1 cellular context compared by ENCODE assay signal in the genomic region with DNA sequence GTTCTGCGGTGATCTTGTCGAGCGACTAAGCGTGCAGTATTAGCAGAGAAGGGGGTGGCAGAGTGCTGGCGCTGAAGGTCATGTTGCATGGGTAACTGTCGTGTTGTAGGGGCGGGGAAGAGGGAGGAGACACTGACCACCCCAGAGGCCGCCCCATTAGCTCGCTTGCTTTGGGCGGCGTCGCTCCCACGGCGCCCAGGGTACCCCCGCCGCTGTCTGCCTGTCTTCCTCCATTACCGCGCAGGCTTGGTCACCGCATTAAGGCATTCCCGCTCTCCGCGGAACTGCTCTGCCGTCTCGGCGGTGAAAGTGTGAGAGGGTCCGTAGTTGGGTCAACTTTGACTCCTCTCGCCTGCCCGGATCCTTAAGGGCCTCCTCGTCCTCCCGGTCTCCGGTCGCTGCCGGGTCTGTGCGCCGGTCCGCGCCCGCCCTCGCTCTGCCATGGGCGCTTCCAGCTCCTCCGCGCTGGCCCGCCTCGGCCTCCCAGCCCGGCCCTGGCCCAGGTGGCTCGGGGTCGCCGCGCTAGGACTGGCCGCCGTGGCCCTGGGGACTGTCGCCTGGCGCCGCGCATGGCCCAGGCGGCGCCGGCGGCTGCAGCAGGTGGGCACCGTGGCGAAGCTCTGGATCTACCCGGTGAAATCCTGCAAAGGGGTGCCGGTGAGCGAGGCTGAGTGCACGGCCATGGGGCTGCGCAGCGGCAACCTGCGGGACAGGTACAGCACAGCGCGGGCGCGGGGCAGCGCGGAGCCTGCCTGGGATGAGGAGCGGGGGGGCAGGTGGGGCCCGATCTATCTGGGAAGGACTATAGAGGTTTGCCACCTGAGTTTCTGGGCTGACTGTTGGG.
TF ChIP-seq lines count a peak whose summit lies in the region.

Gene MTARC2, plus strand, starts transcription at position 232 of the 844 bp plus-strand sequence. Its CDS starts 210 bp downstream, at position 442.

TF ChIP-seq in HEK293, 187 proteins besides CTCF, POLR2A, EP300 and RAD21 (continued from another document and continues in another):
- TF ChIP-seq ZNF211 (tag by site-specific recombination; IDR thresholded peaks at IDR 0.05; ENCODE audit: low read depth) = no peak
- peak; percentile 55; the same call in 1 of the 2 replicates for TF ChIP-seq KLF7 (tag by site-specific recombination; IDR thresholded peaks at IDR 0.05; ENCODE audit: borderline replicate concordance)
- TF ChIP-seq, protein P1, sequence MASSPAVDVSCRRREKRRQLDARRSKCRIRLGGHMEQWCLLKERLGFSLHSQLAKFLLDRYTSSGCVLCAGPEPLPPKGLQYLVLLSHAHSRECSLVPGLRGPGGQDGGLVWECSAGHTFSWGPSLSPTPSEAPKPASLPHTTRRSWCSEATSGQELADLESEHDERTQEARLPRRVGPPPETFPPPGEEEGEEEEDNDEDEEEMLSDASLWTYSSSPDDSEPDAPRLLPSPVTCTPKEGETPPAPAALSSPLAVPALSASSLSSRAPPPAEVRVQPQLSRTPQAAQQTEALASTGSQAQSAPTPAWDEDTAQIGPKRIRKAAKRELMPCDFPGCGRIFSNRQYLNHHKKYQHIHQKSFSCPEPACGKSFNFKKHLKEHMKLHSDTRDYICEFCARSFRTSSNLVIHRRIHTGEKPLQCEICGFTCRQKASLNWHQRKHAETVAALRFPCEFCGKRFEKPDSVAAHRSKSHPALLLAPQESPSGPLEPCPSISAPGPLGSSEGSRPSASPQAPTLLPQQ (tag by site-specific recombination; IDR thresholded peaks at IDR 0.05) = peak; percentile 89
- TF ChIP-seq ZNF221 (tag by site-specific recombination; IDR thresholded peaks at IDR 0.05; ENCODE audit: borderline replicate concordance) = no peak
- peak; percentile 71 for TF ChIP-seq ZBTB10 (tag by site-specific recombination; IDR thresholded peaks at IDR 0.05)
- TF ChIP-seq, protein P2, sequence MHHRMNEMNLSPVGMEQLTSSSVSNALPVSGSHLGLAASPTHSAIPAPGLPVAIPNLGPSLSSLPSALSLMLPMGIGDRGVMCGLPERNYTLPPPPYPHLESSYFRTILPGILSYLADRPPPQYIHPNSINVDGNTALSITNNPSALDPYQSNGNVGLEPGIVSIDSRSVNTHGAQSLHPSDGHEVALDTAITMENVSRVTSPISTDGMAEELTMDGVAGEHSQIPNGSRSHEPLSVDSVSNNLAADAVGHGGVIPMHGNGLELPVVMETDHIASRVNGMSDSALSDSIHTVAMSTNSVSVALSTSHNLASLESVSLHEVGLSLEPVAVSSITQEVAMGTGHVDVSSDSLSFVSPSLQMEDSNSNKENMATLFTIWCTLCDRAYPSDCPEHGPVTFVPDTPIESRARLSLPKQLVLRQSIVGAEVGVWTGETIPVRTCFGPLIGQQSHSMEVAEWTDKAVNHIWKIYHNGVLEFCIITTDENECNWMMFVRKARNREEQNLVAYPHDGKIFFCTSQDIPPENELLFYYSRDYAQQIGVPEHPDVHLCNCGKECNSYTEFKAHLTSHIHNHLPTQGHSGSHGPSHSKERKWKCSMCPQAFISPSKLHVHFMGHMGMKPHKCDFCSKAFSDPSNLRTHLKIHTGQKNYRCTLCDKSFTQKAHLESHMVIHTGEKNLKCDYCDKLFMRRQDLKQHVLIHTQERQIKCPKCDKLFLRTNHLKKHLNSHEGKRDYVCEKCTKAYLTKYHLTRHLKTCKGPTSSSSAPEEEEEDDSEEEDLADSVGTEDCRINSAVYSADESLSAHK (tag by site-specific recombination; IDR thresholded peaks at IDR 0.05) = no peak
- no peak for TF ChIP-seq ZSCAN4 (tag by site-specific recombination; IDR thresholded peaks at IDR 0.05)
- no peak; the same call in 1 of the 2 replicates for TF ChIP-seq GFI1B (tag by site-specific recombination; IDR thresholded peaks at IDR 0.05)
- peak; percentile 80 for TF ChIP-seq SP7 (tag by site-specific recombination; IDR thresholded peaks at IDR 0.05)
- TF ChIP-seq PRDM1 (tag by site-specific recombination; IDR thresholded peaks at IDR 0.05) = no peak
- TF ChIP-seq ZFP37 (tag by site-specific recombination; IDR thresholded peaks at IDR 0.05) = peak; percentile 54; the same call in 1 of the 2 replicates
- no peak for TF ChIP-seq ZBTB48 (tag by site-specific recombination; IDR thresholded peaks at IDR 0.05)
- peak; percentile 43 for TF ChIP-seq ZNF629 (tag by site-specific recombination; IDR thresholded peaks at IDR 0.05)
- TF ChIP-seq IKZF3 (tag by site-specific recombination; IDR thresholded peaks at IDR 0.05) = 0 out of 2 replicates have a peak, but pooled peaks have one; percentile 7
- TF ChIP-seq ZXDB (tag by site-specific recombination; IDR thresholded peaks at IDR 0.05) = peak; percentile 76
- TF ChIP-seq PBX3 (CRISPR knock-in tag; IDR thresholded peaks at IDR 0.05) = peak; percentile 49; the same call in 1 of the 2 replicates
- no peak; the same call in 1 of the 2 replicates for TF ChIP-seq ZNF121 (tag by site-specific recombination; IDR thresholded peaks at IDR 0.05)
- TF ChIP-seq GLIS1 (tag by site-specific recombination; IDR thresholded peaks at IDR 0.05) = peak; percentile 68
- TF ChIP-seq REPIN1 (tag by site-specific recombination; IDR thresholded peaks at IDR 0.05; ENCODE audit: low read depth) = no peak; the same call in 1 of the 2 replicates
- peak; percentile 71 for TF ChIP-seq SP2 (tag by site-specific recombination; IDR thresholded peaks at IDR 0.05)
- TF ChIP-seq, protein P3, sequence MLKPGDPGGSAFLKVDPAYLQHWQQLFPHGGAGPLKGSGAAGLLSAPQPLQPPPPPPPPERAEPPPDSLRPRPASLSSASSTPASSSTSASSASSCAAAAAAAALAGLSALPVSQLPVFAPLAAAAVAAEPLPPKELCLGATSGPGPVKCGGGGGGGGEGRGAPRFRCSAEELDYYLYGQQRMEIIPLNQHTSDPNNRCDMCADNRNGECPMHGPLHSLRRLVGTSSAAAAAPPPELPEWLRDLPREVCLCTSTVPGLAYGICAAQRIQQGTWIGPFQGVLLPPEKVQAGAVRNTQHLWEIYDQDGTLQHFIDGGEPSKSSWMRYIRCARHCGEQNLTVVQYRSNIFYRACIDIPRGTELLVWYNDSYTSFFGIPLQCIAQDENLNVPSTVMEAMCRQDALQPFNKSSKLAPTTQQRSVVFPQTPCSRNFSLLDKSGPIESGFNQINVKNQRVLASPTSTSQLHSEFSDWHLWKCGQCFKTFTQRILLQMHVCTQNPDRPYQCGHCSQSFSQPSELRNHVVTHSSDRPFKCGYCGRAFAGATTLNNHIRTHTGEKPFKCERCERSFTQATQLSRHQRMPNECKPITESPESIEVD (tag by site-specific recombination; IDR thresholded peaks at IDR 0.05) = no peak
- TF ChIP-seq KLF8 (tag by site-specific recombination; IDR thresholded peaks at IDR 0.05) = peak; percentile 84
- TF ChIP-seq ZNF248 (tag by site-specific recombination; IDR thresholded peaks at IDR 0.05) = no peak
- no peak for TF ChIP-seq OSR2 (tag by site-specific recombination; IDR thresholded peaks at IDR 0.05)
- no peak for TF ChIP-seq ZNF513 (tag by site-specific recombination; IDR thresholded peaks at IDR 0.05)
- TF ChIP-seq SP3 (tag by site-specific recombination; IDR thresholded peaks at IDR 0.05) = peak; percentile 86
- TF ChIP-seq KLF1 (tag by site-specific recombination; IDR thresholded peaks at IDR 0.05) = peak; percentile 85
- peak; percentile 43; the same call in 1 of the 2 replicates for TF ChIP-seq TRIM28 (IDR thresholded peaks at IDR 0.05; ENCODE audit: borderline replicate concordance, low read length)
- peak; percentile 71 for TF ChIP-seq WT1 (tag by site-specific recombination; IDR thresholded peaks at IDR 0.05)
- peak; percentile 68 for TF ChIP-seq ZBTB17 (tag by site-specific recombination; IDR thresholded peaks at IDR 0.05)
- no peak for TF ChIP-seq ZNF776 (tag by site-specific recombination; IDR thresholded peaks at IDR 0.05; ENCODE audit: borderline replicate concordance)
- TF ChIP-seq KLF9 (tag by site-specific recombination; IDR thresholded peaks at IDR 0.05; ENCODE audit: low read depth) = peak; percentile 62
- TF ChIP-seq ZNF341 (tag by site-specific recombination; IDR thresholded peaks at IDR 0.05; ENCODE audit: low read depth) = peak; percentile 81
- no peak for TF ChIP-seq TCF7L2 (IDR thresholded peaks at IDR 0.05; ENCODE audit: borderline replicate concordance, low read depth, low read length)
- TF ChIP-seq MYNN (tag by site-specific recombination; IDR thresholded peaks at IDR 0.05; ENCODE audit: borderline replicate concordance) = peak; percentile 15; the same call in 1 of the 2 replicates
- TF ChIP-seq PRDM10 (tag by site-specific recombination; IDR thresholded peaks at IDR 0.05) = peak; percentile 91
- 0 out of 2 replicates have a peak, but pooled peaks have one; percentile 8 for TF ChIP-seq GLI4 (tag by site-specific recombination; IDR thresholded peaks at IDR 0.05)
- TF ChIP-seq ZNF530 (tag by site-specific recombination; IDR thresholded peaks at IDR 0.05; ENCODE audit: low read depth) = no peak
- peak; percentile 75 for TF ChIP-seq KLF16 (tag by site-specific recombination; IDR thresholded peaks at IDR 0.05)
